In the genomic region with DNA sequence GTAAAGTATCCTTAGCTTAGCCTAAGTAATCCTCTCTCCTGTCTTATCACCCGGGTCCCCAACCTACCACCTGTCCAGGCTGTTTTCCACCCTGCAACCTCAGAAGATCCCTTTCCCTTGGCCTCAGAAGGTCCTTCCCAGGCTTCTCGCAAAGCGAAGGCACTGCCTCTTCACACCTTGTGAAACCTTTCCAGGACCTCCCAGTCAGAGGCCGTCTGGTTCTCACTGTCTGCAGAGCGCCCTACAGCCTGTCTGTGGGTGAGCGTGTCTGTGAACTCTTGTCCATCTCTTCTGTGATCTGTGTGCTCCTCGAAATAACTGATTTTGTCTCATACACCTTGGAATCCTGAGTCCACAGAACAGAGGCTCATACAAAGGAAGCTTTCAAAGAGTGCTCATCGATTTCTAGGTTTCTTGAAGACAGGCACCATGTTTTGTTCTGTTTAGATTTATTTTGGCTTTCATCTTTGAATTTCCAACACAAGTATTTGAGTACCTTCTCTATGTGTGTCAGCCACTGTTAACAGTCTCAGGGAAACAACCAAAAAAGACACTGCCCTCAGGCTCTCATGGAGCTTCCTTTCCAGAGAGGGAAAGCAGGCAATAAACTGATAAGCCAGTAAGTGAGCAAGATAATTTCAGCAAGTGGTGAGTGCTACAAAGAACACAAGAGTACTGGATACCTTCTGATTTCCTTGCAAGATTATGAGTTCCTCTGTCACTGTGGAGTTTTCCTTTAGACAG, we compare ENCODE assay signal across 30 cellular contexts. TPM values are rescaled to one million over a fixed set of nuclear protein-coding genes. Genes with fewer than 3 reads are reported as not detected.
"Had no signal": no experiment of that assay in that cellular context is flagged by ENCODE, and none has a peak within 500 bp of the region (broad histone marks: within the 10 kb centered on the region; RNA-seq: fewer than 3 reads in every experiment).

No MANE protein-coding gene starts in this region.

- H3K27me3 ChIP-seq: ovary, testis had no signal

- H3K27ac ChIP-seq: dorsolateral prefrontal cortex, epithelial cell of prostate, foreskin keratinocyte, gastroesophageal sphincter, heart left ventricle, hepatocyte, left lung, ovary, psoas muscle, sigmoid colon, testis, tibial nerve, upper lobe of left lung had no signal

- H2AFZ ChIP-seq: hepatocyte had no signal

- H3K4me2 ChIP-seq: hepatocyte had no signal

- H3K79me2 ChIP-seq: hepatocyte had no signal

- DNase-seq: cortex of kidney; dorsolateral prefrontal cortex; effector CD4-positive, alpha-beta T cell; foreskin keratinocyte; heart left ventricle; left cardiac atrium; left lung; mesenchymal stem cell; midbrain; naive thymus-derived CD8-positive, alpha-beta T cell; nephron progenitor cell; nucleus accumbens; ovary; posterior cingulate gyrus; psoas muscle; right cardiac atrium; sigmoid colon; stimulated activated CD4-positive, alpha-beta T cell treated with anti-CD3 and anti-CD28 coated beads, Interleukin-2, amount 100 ng/mL, for 24 hours; stimulated activated CD4-positive, alpha-beta T cell treated with anti-CD3 and anti-CD28 coated beads, Interleukin-4, amount 100 ng/mL, for 4 hours; stimulated activated naive CD8-positive, alpha-beta T cell treated with anti-CD3 and anti-CD28 coated beads, Interleukin-15, Interleukin-2, amounts not matched to agents 100 U/mL and 50 U/mL, for 24 hours; substantia nigra; testis; upper lobe of left lung had no signal

- H3K4me3 ChIP-seq: dorsolateral prefrontal cortex, gastroesophageal sphincter, heart left ventricle, hepatocyte, left lung, ovary, psoas muscle, sigmoid colon, testis, tibial nerve, upper lobe of left lung had no signal

- ATAC-seq: esophagus mucosa; foreskin keratinocyte; gastroesophageal sphincter; heart left ventricle; left cardiac atrium; left lung; naive thymus-derived CD8-positive, alpha-beta T cell; psoas muscle; right cardiac atrium; stimulated activated memory B cell treated with anti-CD40 and anti-IgM and Interleukin-4, amounts not matched to agents 10 μg/mL and 1 μg/mL and 100 μg/mL, for 72 hours; stimulated activated naive CD8-positive, alpha-beta T cell treated with anti-CD3 and anti-CD28 coated beads, Interleukin-15, Interleukin-2, amounts not matched to agents 100 U/mL and 50 U/mL, for 24 hours had no signal

- FAIRE-seq: urothelium cell line had no signal

- H3K9me3 ChIP-seq: gastroesophageal sphincter, heart left ventricle, left lung, ovary, psoas muscle, sigmoid colon, testis, tibial nerve, upper lobe of left lung had no signal

- H3K36me3 ChIP-seq: gastroesophageal sphincter, heart left ventricle, left lung, ovary, sigmoid colon, tibial nerve, upper lobe of left lung had no signal

- H3K4me1 ChIP-seq: foreskin keratinocyte, psoas muscle had no signal

RNA-seq across cellular contexts. Expression of gene PDE10A, which starts 6.3 kb away (rescaled TPM):
- total RNA-seq: foreskin keratinocyte; naive thymus-derived CD8-positive, alpha-beta T cell had no signal
- polyA plus RNA-seq: foreskin keratinocyte; naive thymus-derived CD8-positive, alpha-beta T cell had no signal
